ENCODE assay signal across 13 cellular contexts in the genomic region with DNA sequence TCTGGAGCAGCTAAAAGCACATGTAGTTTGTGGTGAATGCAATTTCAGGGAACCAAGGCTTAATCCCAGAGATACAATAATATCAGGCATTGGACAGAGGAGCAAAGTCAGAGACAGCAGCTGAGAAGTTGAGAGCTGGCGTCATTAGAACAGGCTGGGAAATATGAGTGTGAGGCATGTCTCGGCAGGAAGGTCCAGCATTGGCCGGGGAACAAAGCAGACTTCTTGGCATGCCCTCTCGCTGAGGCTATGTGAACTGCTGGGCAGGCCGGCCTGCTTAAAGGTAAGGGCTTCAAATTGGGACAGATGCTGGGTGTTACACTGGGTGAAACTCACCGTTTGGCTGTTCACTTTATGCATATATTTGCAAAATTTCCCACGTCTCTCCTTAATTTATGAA.
DNase-seq lines count a peak whose midpoint lies in the region; ATAC-seq, FAIRE-seq and TF ChIP-seq lines count a peak whose summit lies in the region.
"Had no signal": no experiment of that assay in that cellular context is flagged by ENCODE, and none has a peak within 500 bp of the region (broad histone marks: within the 10 kb centered on the region; RNA-seq: fewer than 3 reads in every experiment).

No MANE protein-coding gene starts in this region.

- H4K5ac ChIP-seq in H1 (ENCODE audit: insufficient read length, low read depth, low read length), result no peak overlapping the region

- no peak overlapping the region for H3K4me3 Mint-ChIP-seq in activated CD4-positive, alpha-beta memory T cell treated with anti-CD3 and anti-CD28 coated beads, Interleukin-2, amount 10 ng/mL, durations not matched to agents 7 days and 5 days

- no peak overlapping the region for H4K91ac ChIP-seq in H1 (replicated peaks; ENCODE audit: insufficient read length, low read length)

- no TSS peak for BruUV-seq in OCI-LY7 (replicated peaks; lab: Mats Ljungman, UMichigan)

- H3K27me3 ChIP-seq in H1 (replicated peaks in 1 of 4; ENCODE audit: control insufficient read depth in 3 of 4, extremely low read depth in 1 of 4, insufficient read depth in 3 of 4, low read length in 3 of 4) (no peaks in the 10 kb centered on the region), kidney epithelial cell (ENCODE audit: control insufficient read depth, insufficient read depth, low read length) (no peaks in the 10 kb centered on the region), thoracic aorta (replicated peaks; ENCODE audit: insufficient read depth) (no peaks in the 10 kb centered on the region)
- H3K27me3 ChIP-seq: colonic mucosa, right lobe of liver had no signal

- DNase-seq in NCI-H1105 (lab: John Stamatoyannopoulos, UW) (peak; percentile 70), H1 (ENCODE audit: low read depth in 1 of 2, low spot score in 2 of 2) (no peak), kidney epithelial cell (ENCODE audit: low read depth) (no peak), thoracic aorta (ENCODE audit: low spot score) (peak; percentile 9), OCI-M1 (lab: John Stamatoyannopoulos, UW) (no peak), OCI-LY7 (ENCODE audit: low spot score) (no peak)
- no peak for DNase-seq in activated CD4-positive, alpha-beta memory T cell treated with anti-CD3 and anti-CD28 coated beads, Interleukin-2, amount 10 ng/mL, durations not matched to agents 7 days and 5 days
- DNase-seq: colonic mucosa; NCI-H1694 treated with DMSO at 0.1 percent for 48 hours; right lobe of liver; SIG-M5; stimulated activated naive CD4-positive, alpha-beta T cell had no signal

- H3K9me2 ChIP-seq in OCI-LY7 (ENCODE audit: insufficient read depth, low read length), result no peaks in the 10 kb centered on the region

- H3K4me3 ChIP-seq in H1 (ENCODE audit: extremely low read depth in 1 of 4, insufficient read depth in 2 of 4, low read depth in 3 of 4, low read length in 4 of 4) (no peak overlapping the region), kidney epithelial cell (ENCODE audit: low read depth, low read length) (no peak overlapping the region), thoracic aorta (no peak overlapping the region), OCI-LY7 (ENCODE audit: low read depth, low read length, poor library complexity, severe bottlenecking) (no peak overlapping the region)
- H3K4me3 ChIP-seq: colonic mucosa, right lobe of liver had no signal

- TF ChIP-seq RAD21 in H1 (IDR thresholded peaks at IDR 0.05 in 1 of 2, conservative IDR thresholded peaks at IDR 0.05 in 1 of 2; ENCODE audit: low read depth in 2 of 2, low read length in 2 of 2), result no peak

- peak overlapping the region; percentile 73; the same call in 1 of the 2 replicates for H3K18ac ChIP-seq in H1 (ENCODE audit: extremely low read depth, low read length)

- H3K56ac ChIP-seq in H1 (replicated peaks; ENCODE audit: insufficient read length, low read depth, low read length), result no peak overlapping the region

- H3K27me3 Mint-ChIP-seq in activated CD4-positive, alpha-beta memory T cell treated with anti-CD3 and anti-CD28 coated beads, Interleukin-2, amount 10 ng/mL, durations not matched to agents 7 days and 5 days, result no peaks in the 10 kb centered on the region

- no peak overlapping the region for H3K4ac ChIP-seq in H1 (replicated peaks; ENCODE audit: insufficient read length, low read depth, low read length)

- H3K23me2 ChIP-seq in H1 (ENCODE audit: low read depth, low read length), result no peaks in the 10 kb centered on the region

- no peak overlapping the region for H2BK12ac ChIP-seq in H1 (ENCODE audit: low read depth, low read length)

- H2AK5ac ChIP-seq in H1 (ENCODE audit: low read depth, low read length), result no peak overlapping the region

- H3K27ac ChIP-seq in H1 (ENCODE audit: low read depth, low read length) (no peak overlapping the region), thoracic aorta (no peak overlapping the region), OCI-LY7 (ENCODE audit: low read depth, low read length, poor library complexity, severe bottlenecking) (no peak overlapping the region)
- H3K27ac ChIP-seq: colonic mucosa, right lobe of liver had no signal

- no peak overlapping the region for H2BK120ac ChIP-seq in H1 (replicated peaks; ENCODE audit: low read depth, low read length)

- TF ChIP-seq POLR2A in H1 (IDR thresholded peaks at IDR 0.05; ENCODE audit: control extremely low read depth in 1 of 2, low read depth in 2 of 2, low read length in 2 of 2), result no peak

- no peak overlapping the region for H2BK15ac ChIP-seq in H1 (ENCODE audit: low read length)

- 83% methylated on average over 7 of the region's 7 CpGs; no CpG with 5 or more reads in 1 of the 2 experiments for WGBS in H1 (ENCODE audit: extremely low coverage in 1 of 2, insufficient coverage in 1 of 2, insufficient read length in 1 of 2, insufficient replicate concordance in 2 of 2, low coverage in 1 of 2, low lambda C conversion rate in 2 of 2, missing lambda C conversion rate in 1 of 2), 2 experiments

- no peaks in the 10 kb centered on the region for H3K79me1 ChIP-seq in H1 (ENCODE audit: low read depth, low read length)

- POLR2A ChIA-PET in H1 (lab: Charles Lee; ENCODE audit: partially characterized antibody) (no interaction called here), OCI-LY7 (lab: Charles Lee) (no interaction called here)
- POLR2A ChIA-PET in activated CD4-positive, alpha-beta memory T cell treated with anti-CD3 and anti-CD28 coated beads, Interleukin-2, amount 10 ng/mL, durations not matched to agents 7 days and 5 days (lab: Charles Lee), result no interaction called here

- no peak for FAIRE-seq in H1 (lab: Jason Lieb, UNC)

- intact Hi-C loops in OCI-LY7 (cut with micrococcal nuclease; ENCODE audit: unreplicated experiment), result no loop called here

- no peak overlapping the region for H2BK20ac ChIP-seq in H1 (ENCODE audit: low read length)

- no peak overlapping the region for H2BK5ac ChIP-seq in H1 (ENCODE audit: low read depth, low read length)

- H3K36me3 ChIP-seq in H1 (ENCODE audit: control insufficient read depth in 2 of 4, insufficient read depth in 4 of 4, low read length in 3 of 4), result no peaks in the 10 kb centered on the region
- no peaks in the 10 kb centered on the region for H3K36me3 ChIP-seq in kidney epithelial cell (ENCODE audit: control insufficient read depth, insufficient read depth, low read length)
- H3K36me3 ChIP-seq in thoracic aorta, result no peaks in the 10 kb centered on the region
- no peaks in the 10 kb centered on the region for H3K36me3 ChIP-seq in OCI-LY7 (ENCODE audit: insufficient read depth, low read length)
- H3K36me3 ChIP-seq: colonic mucosa, right lobe of liver had no signal

- CTCF ChIA-PET in H1 (lab: Charles Lee; ENCODE audit: partially characterized antibody) (interaction anchor here (0.6 kb wide), 1 partner anchor 108 kb away, joined by 3 read pairs; no protein-coding TSS in a partner anchor), OCI-LY7 (lab: Charles Lee; ENCODE audit: unreplicated experiment) (no interaction called here)
- CTCF ChIA-PET in activated CD4-positive, alpha-beta memory T cell treated with anti-CD3 and anti-CD28 coated beads, Interleukin-2, amount 10 ng/mL, durations not matched to agents 7 days and 5 days (lab: Charles Lee), result no interaction called here

- no peak overlapping the region for H3K9ac ChIP-seq in H1 (replicated peaks in 1 of 4; ENCODE audit: extremely low read depth in 1 of 4, low read depth in 3 of 4, low read length in 3 of 4)

- no peaks in the 10 kb centered on the region for H3K4me1 ChIP-seq in H1 (replicated peaks in 1 of 4; ENCODE audit: control insufficient read depth in 3 of 4, insufficient read depth in 4 of 4, low read length in 3 of 4)
- peaks cover 0 to 16% of the 10 kb centered on the region in 2 donors for H3K4me1 ChIP-seq in thoracic aorta (ENCODE audit: control insufficient read depth in 1 of 2, low read depth in 2 of 2)
- H3K4me1 ChIP-seq in OCI-LY7 (ENCODE audit: insufficient read depth, low read length, poor library complexity, severe bottlenecking), result no peaks in the 10 kb centered on the region
- H3K4me1 ChIP-seq: colonic mucosa, right lobe of liver had no signal

- ATAC-seq in thoracic aorta (ENCODE audit: insufficient number of reproducible peaks, low FRiP score, low read depth) (peak; percentile 70), GM19351 (IDR thresholded peaks at IDR 0.05; ENCODE audit: unreplicated experiment) (no peak)

- no peaks in the 10 kb centered on the region for H4K20me1 ChIP-seq in H1 (replicated peaks in 1 of 2; ENCODE audit: control insufficient read depth in 1 of 2, insufficient read depth in 2 of 2, low read length in 2 of 2)
- no peaks in the 10 kb centered on the region for H4K20me1 ChIP-seq in OCI-LY7 (ENCODE audit: insufficient read depth, low read length)

- no peak for TF ChIP-seq EP300 in H1 (IDR thresholded peaks at IDR 0.05; ENCODE audit: borderline replicate concordance in 1 of 2, low read depth in 2 of 2, low read length in 2 of 2)

- H3K79me2 ChIP-seq in H1 (ENCODE audit: control insufficient read depth in 1 of 2, insufficient read depth in 2 of 2, low read length in 2 of 2) (no peaks in the 10 kb centered on the region), OCI-LY7 (ENCODE audit: insufficient read depth, low read depth, low read length) (no peaks in the 10 kb centered on the region)

- H3K4me1 Mint-ChIP-seq in activated CD4-positive, alpha-beta memory T cell treated with anti-CD3 and anti-CD28 coated beads, Interleukin-2, amount 10 ng/mL, durations not matched to agents 7 days and 5 days, result no peaks in the 10 kb centered on the region

- no peaks in the 10 kb centered on the region for H3K9me3 Mint-ChIP-seq in activated CD4-positive, alpha-beta memory T cell treated with anti-CD3 and anti-CD28 coated beads, Interleukin-2, amount 10 ng/mL, durations not matched to agents 7 days and 5 days

- no peak overlapping the region for H4K8ac ChIP-seq in H1 (ENCODE audit: extremely low read depth, insufficient read depth, low read length)

- H3K4me2 ChIP-seq in H1 (ENCODE audit: insufficient read depth in 1 of 2, low read depth in 2 of 2, low read length in 2 of 2), result no peak overlapping the region
- H3K4me2 ChIP-seq in OCI-LY7 (ENCODE audit: low read length), result no peak overlapping the region

- TF ChIP-seq CTCF in H1 (IDR thresholded peaks at IDR 0.05; ENCODE audit: control extremely low read depth in 1 of 3, insufficient read depth in 1 of 3, low read depth in 1 of 3, low read length in 3 of 3) (peak in 2 of 3 experiments; percentile 7 to 17; a peak in 1 of 4 replicates), kidney epithelial cell (IDR thresholded peaks at IDR 0.05; ENCODE audit: insufficient read depth, low read length, poor library complexity, severe bottlenecking) (peak; percentile 6), thoracic aorta (IDR thresholded peaks at IDR 0.05) (no peak), OCI-LY7 (conservative IDR thresholded peaks at IDR 0.05; ENCODE audit: low read length) (no peak)

- no peak overlapping the region for H3K14ac ChIP-seq in H1 (ENCODE audit: insufficient read length)

- no peak overlapping the region for H3K27ac Mint-ChIP-seq in activated CD4-positive, alpha-beta memory T cell treated with anti-CD3 and anti-CD28 coated beads, Interleukin-2, amount 10 ng/mL, durations not matched to agents 7 days and 5 days

- no peaks in the 10 kb centered on the region for H3K36me3 Mint-ChIP-seq in activated CD4-positive, alpha-beta memory T cell treated with anti-CD3 and anti-CD28 coated beads, Interleukin-2, amount 10 ng/mL, durations not matched to agents 7 days and 5 days (ENCODE audit: low read depth)

- H3K9me3 ChIP-seq in H1 (ENCODE audit: insufficient read depth in 2 of 2, low read depth in 1 of 2, low read length in 1 of 2), result no peaks in the 10 kb centered on the region
- H3K9me3 ChIP-seq in thoracic aorta, result no peaks in the 10 kb centered on the region
- no peaks in the 10 kb centered on the region for H3K9me3 ChIP-seq in OCI-LY7 (ENCODE audit: low read length)
- H3K9me3 ChIP-seq: colonic mucosa, right lobe of liver had no signal

- no peak overlapping the region for H3K23ac ChIP-seq in H1 (ENCODE audit: insufficient read length)

- peak overlapping the region; percentile 36; the same call in 1 of the 2 replicates for H2AFZ ChIP-seq in H1 (ENCODE audit: low read length)
- H2AFZ ChIP-seq in OCI-LY7 (ENCODE audit: low read length), result no peak overlapping the region

Comparison
In these comparisons a context has a peak if more than half of its experiments do, and no peak if none do; other contexts are left out.
1. DNase-seq: peak in NCI-H1105 (single experiment) and thoracic aorta (single experiment); none in H1 (0 of 2), kidney epithelial cell (single experiment), OCI-M1 (single experiment), OCI-LY7 (single experiment) and activated CD4-positive, alpha-beta memory T cell treated with anti-CD3 and anti-CD28 coated beads, Interleukin-2, amount 10 ng/mL, durations not matched to agents 7 days and 5 days (single experiment).
2. CTCF ChIP-seq: peak in H1 (2 of 3) and kidney epithelial cell (single experiment); none in thoracic aorta (single experiment) and OCI-LY7 (single experiment).